8 cellular contexts compared by ENCODE assay signal in the genomic region with DNA sequence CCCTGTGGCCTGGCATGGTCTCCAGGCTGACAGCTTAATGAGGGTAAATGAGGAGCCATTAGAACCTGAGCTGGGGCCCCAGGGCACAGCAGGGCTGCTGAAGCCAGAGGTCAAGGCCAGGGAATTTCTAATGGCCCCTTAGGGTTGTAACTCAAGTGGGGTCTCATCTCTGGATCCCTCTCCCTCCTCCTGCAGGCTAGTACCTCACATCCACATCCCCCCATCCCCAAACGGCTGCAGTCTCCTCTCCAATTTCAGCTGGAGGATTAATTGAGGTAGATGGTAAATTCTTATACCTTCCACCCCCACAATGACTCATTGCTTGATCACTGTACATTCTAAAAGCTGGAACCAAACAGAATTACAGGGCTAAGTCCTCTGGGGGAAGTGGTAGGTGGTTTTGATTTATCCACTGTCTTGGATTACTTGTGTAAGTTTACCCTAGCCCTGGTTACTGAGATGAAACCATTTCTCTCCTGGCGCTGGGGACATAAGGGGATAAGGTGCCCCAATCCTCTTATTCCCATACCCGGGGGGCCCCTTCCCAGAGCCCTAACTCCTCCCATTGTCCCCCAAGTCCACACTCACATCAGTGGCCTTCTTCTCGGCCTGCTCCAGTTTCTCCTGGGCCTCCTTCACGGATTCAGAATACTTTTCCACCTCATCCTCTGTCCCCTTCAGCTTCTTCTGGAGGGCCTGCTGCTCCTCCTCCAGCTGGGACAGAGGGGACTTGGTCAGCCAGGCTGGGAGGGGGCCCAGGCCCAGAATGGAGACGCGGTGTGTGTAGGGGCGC. TPM values are rescaled to one million over a fixed set of nuclear protein-coding genes. Genes with fewer than 3 reads are reported as not detected.
DNase-seq lines count a peak whose midpoint lies in the region; ATAC-seq and TF ChIP-seq lines count a peak whose summit lies in the region.

No MANE protein-coding gene starts in this region.

- DNase-seq in heart right ventricle (no peak), left ventricle myocardium superior (no peak), KBM-7 (no peak), SHP77 (lab: John Stamatoyannopoulos, UW) (no peak)
- DNase-seq in activated naive CD4-positive, alpha-beta T cell treated with anti-CD3 and anti-CD28 coated beads, Interleukin-2, amount 50 U/mL, for 72 hours (ENCODE audit: low spot score in 2 of 2) = peak in 1 of 2 donors; percentile 21
- DNase-seq in stimulated activated naive CD8-positive, alpha-beta T cell treated with anti-CD3 and anti-CD28 coated beads, Interleukin-15, amount 100 ng/mL, for 72 hours = no peak

- H3K27me3 ChIP-seq in heart right ventricle = peaks cover 0 to 8% (median 0%) of the 10 kb centered on the region in 7 donors
- H3K27me3 ChIP-seq in iPS-20b (ENCODE audit: insufficient read depth, low read length) = no peaks in the 10 kb centered on the region

- intact Hi-C loops in heart right ventricle (cut with DNase I) = loop anchor here in 2 of 10 donors (2.0 kb wide), 1 partner anchor 30 kb away; the partner anchor contains the start of genes CCDC107 (in 2 of the 2) and RMRP (in 2 of the 2)
- intact Hi-C loops in left ventricle myocardium superior (cut with micrococcal nuclease) = no loop called here

- peak overlapping the region; percentile 49 to 82 for H3K27ac Mint-ChIP-seq in activated naive CD4-positive, alpha-beta T cell treated with anti-CD3 and anti-CD28 coated beads, Interleukin-2, amount 50 U/mL, for 72 hours
- peak overlapping the region; percentile 74 to 80 for H3K27ac Mint-ChIP-seq in stimulated activated naive CD8-positive, alpha-beta T cell treated with anti-CD3 and anti-CD28 coated beads, Interleukin-15, amount 100 ng/mL, for 72 hours

- WGBS in heart right ventricle, 2 donors = 47 to 48% methylated on average over 8 of the region's 8 CpGs

- H3K4me1 Mint-ChIP-seq in stimulated activated naive CD8-positive, alpha-beta T cell treated with anti-CD3 and anti-CD28 coated beads, Interleukin-15, amount 100 ng/mL, for 72 hours = peaks cover 45% of the 10 kb centered on the region

- in situ Hi-C loops in KBM-7 (cut with MboI; ENCODE audit: low pct_unique_long_range_greater_than_20kb, low sequenced_read_pairs) = no loop called here

- no peaks in the 10 kb centered on the region for H3K36me3 Mint-ChIP-seq in activated naive CD4-positive, alpha-beta T cell treated with anti-CD3 and anti-CD28 coated beads, Interleukin-2, amount 50 U/mL, for 72 hours

- ATAC-seq in heart right ventricle (peak in 1 of 8 donors; percentile 2), left ventricle myocardium superior (no peak), GM19452 (IDR thresholded peaks at IDR 0.05; ENCODE audit: unreplicated experiment) (no peak)
- peak; percentile 75 to 83 for ATAC-seq in activated naive CD4-positive, alpha-beta T cell treated with anti-CD3 and anti-CD28 coated beads, Interleukin-2, amount 50 U/mL, for 72 hours
- ATAC-seq in stimulated activated naive CD8-positive, alpha-beta T cell treated with anti-CD3 and anti-CD28 coated beads, Interleukin-15, amount 100 ng/mL, for 72 hours = peak; percentile 81

- no peak for TF ChIP-seq CTCF in heart right ventricle (IDR thresholded peaks at IDR 0.05)

- no peaks in the 10 kb centered on the region for H3K27me3 Mint-ChIP-seq in stimulated activated naive CD8-positive, alpha-beta T cell treated with anti-CD3 and anti-CD28 coated beads, Interleukin-15, amount 100 ng/mL, for 72 hours

- peak overlapping the region; percentile 94 for H3K9ac ChIP-seq in iPS-20b (ENCODE audit: low read depth, low read length)

- H3K9me3 ChIP-seq in heart right ventricle (no peaks in the 10 kb centered on the region), iPS-20b (ENCODE audit: insufficient read depth, low read depth, low read length) (no peaks in the 10 kb centered on the region)

- peak overlapping the region; percentile 71 to 74 for H3K4me3 Mint-ChIP-seq in stimulated activated naive CD8-positive, alpha-beta T cell treated with anti-CD3 and anti-CD28 coated beads, Interleukin-15, amount 100 ng/mL, for 72 hours

- no peaks in the 10 kb centered on the region for H3K9me3 Mint-ChIP-seq in activated naive CD4-positive, alpha-beta T cell treated with anti-CD3 and anti-CD28 coated beads, Interleukin-2, amount 50 U/mL, for 72 hours
- no peaks in the 10 kb centered on the region for H3K9me3 Mint-ChIP-seq in stimulated activated naive CD8-positive, alpha-beta T cell treated with anti-CD3 and anti-CD28 coated beads, Interleukin-15, amount 100 ng/mL, for 72 hours

- H3K4me1 ChIP-seq in heart right ventricle (peaks cover 9 to 68% (median 48%) of the 10 kb centered on the region in 9 donors), iPS-20b (ENCODE audit: insufficient read depth, low read length) (peaks cover 11% of the 10 kb centered on the region)

- H3K27ac ChIP-seq in heart right ventricle (peak overlapping the region; percentile 72 to 100 (median 94)), iPS-20b (ENCODE audit: low read length) (peak overlapping the region; percentile 97)

- peaks cover 0 to 31% (median 19%) of the 10 kb centered on the region in 9 donors for H3K36me3 ChIP-seq in heart right ventricle
- H3K36me3 ChIP-seq in iPS-20b (ENCODE audit: insufficient read depth, low read depth, low read length) = peaks cover 54% of the 10 kb centered on the region

- peak overlapping the region; percentile 45 to 86 (median 71) for H3K4me3 ChIP-seq in heart right ventricle
- peak overlapping the region; percentile 87 for H3K4me3 ChIP-seq in iPS-20b (ENCODE audit: low read length)

RNA-seq across cellular contexts. Expression of gene TPM2, which starts 1.0 kb away (rescaled TPM):
- 100 to 1,000 TPM; 548 to 922 (median 784) TPM for total RNA-seq in heart right ventricle
- 1,000 to 10,000 TPM in 1 of 2 donors, 100 to 1,000 TPM in 1; 597 to 1,940 TPM for polyA plus RNA-seq in heart right ventricle
- total RNA-seq in left ventricle myocardium superior = 1,217 TPM
- total RNA-seq in activated naive CD4-positive, alpha-beta T cell treated with anti-CD3 and anti-CD28 coated beads, Interleukin-2, amount 50 U/mL, for 72 hours = 1 to 10 TPM; 5.2 to 9.3 TPM

RNA-seq across cellular contexts. Expression of gene CA9, which starts 15.0 kb away (rescaled TPM):
- total RNA-seq in heart right ventricle = 10 to 100 TPM in 1 of 10 donors, 1 to 10 TPM in 1, under 1 TPM in 3, not detected in 5; 0.20 to 13.2 (median 0.24) TPM
- polyA plus RNA-seq in heart right ventricle = 1 to 10 TPM in 1 of 2 donors, not detected in 1; 1.0 TPM
- 0.64 TPM for total RNA-seq in left ventricle myocardium superior
- total RNA-seq in activated naive CD4-positive, alpha-beta T cell treated with anti-CD3 and anti-CD28 coated beads, Interleukin-2, amount 50 U/mL, for 72 hours = 1 to 10 TPM in 1 of 2 donors, under 1 TPM in 1; 0.73 to 1.1 TPM

RNA-seq across cellular contexts. Expression of gene ARHGEF39, which starts 23.8 kb away (rescaled TPM):
- total RNA-seq in heart right ventricle = under 1 TPM in 8 of 10 donors, not detected in 2; 0.09 to 0.85 (median 0.30) TPM
- polyA plus RNA-seq in heart right ventricle = 1 to 10 TPM in 1 of 2 donors, under 1 TPM in 1; 0.35 to 1.3 TPM
- total RNA-seq in left ventricle myocardium superior = 0.45 TPM
- total RNA-seq in activated naive CD4-positive, alpha-beta T cell treated with anti-CD3 and anti-CD28 coated beads, Interleukin-2, amount 50 U/mL, for 72 hours = 10 to 100 TPM; 21.6 to 22.8 TPM

RNA-seq across cellular contexts. Expression of gene CCDC107, which starts 30.7 kb away (rescaled TPM):
- 10 to 100 TPM; 37.9 to 54.0 (median 43.9) TPM for total RNA-seq in heart right ventricle
- polyA plus RNA-seq in heart right ventricle = 100 to 1,000 TPM in 1 of 2 donors, 10 to 100 TPM in 1; 95.3 to 210 TPM
- total RNA-seq in left ventricle myocardium superior = 45.6 TPM
- total RNA-seq in activated naive CD4-positive, alpha-beta T cell treated with anti-CD3 and anti-CD28 coated beads, Interleukin-2, amount 50 U/mL, for 72 hours = 10 to 100 TPM; 10.2 to 24.4 TPM

RNA-seq across cellular contexts. Expression of gene RMRP, which starts 30.9 kb away (rescaled TPM):
- total RNA-seq in heart right ventricle (over 10,000 TPM in 3 of 10 donors, 1,000 to 10,000 TPM in 7; 3,879 to 14,997 (median 5,788) TPM), left ventricle myocardium superior (16,495 TPM)
- 100 to 1,000 TPM in 1 of 2 donors, 10 to 100 TPM in 1; 14.9 to 476 TPM for polyA plus RNA-seq in heart right ventricle
- total RNA-seq in activated naive CD4-positive, alpha-beta T cell treated with anti-CD3 and anti-CD28 coated beads, Interleukin-2, amount 50 U/mL, for 72 hours = 1,000 to 10,000 TPM; 3,566 to 7,483 TPM

Comparison
In these comparisons a context has a peak if more than half of its experiments do, and no peak if none do; other contexts are left out.
1. ATAC-seq: peak in activated naive CD4-positive, alpha-beta T cell treated with anti-CD3 and anti-CD28 coated beads, Interleukin-2, amount 50 U/mL, for 72 hours (2 of 2) and stimulated activated naive CD8-positive, alpha-beta T cell treated with anti-CD3 and anti-CD28 coated beads, Interleukin-15, amount 100 ng/mL, for 72 hours (single experiment); none in left ventricle myocardium superior (single experiment) and GM19452 (single experiment).
2. RNA of gene TPM2, which starts 1.0 kb away (total RNA-seq): 1,217 TPM in left ventricle myocardium superior (single experiment) and 548 to 922 TPM in heart right ventricle; 5.2 to 9.3 TPM in activated naive CD4-positive, alpha-beta T cell treated with anti-CD3 and anti-CD28 coated beads, Interleukin-2, amount 50 U/mL, for 72 hours; every median in the first group is over 10 times any median in the second.
3. RNA of gene ARHGEF39, which starts 23.8 kb away (total RNA-seq): 21.6 to 22.8 TPM in activated naive CD4-positive, alpha-beta T cell treated with anti-CD3 and anti-CD28 coated beads, Interleukin-2, amount 50 U/mL, for 72 hours; 0.45 TPM in left ventricle myocardium superior (single experiment) and 0.09 to 0.85 TPM in heart right ventricle; every median in the first group is over 10 times any median in the second.